In the genomic region with DNA sequence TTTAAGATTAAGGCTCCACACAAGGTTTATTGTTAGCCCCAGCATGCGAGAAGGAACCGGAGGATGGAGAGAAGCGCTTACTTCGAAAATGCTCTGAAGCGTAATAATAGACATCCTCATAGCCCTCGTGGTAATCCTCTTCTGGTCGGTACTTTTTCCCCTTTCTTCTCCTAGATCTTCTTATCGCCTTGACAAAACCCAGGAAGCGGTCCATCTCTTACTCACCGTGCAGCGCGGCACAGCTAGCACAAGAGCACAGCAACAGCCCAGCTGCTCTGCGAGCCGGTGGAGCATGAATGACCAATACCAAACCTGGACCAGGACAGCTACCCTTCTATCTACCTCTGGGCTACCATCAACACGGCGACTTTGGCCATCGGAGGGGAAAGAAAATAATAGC, we compare ENCODE assay signal across 14 cellular contexts.
DNase-seq lines count a peak whose midpoint lies in the region; ATAC-seq and TF ChIP-seq lines count a peak whose summit lies in the region.
"Had no signal": no experiment of that assay in that cellular context is flagged by ENCODE, and none has a peak within 500 bp of the region (broad histone marks: within the 10 kb centered on the region; RNA-seq: fewer than 3 reads in every experiment).

No MANE protein-coding gene starts in this region.

- H3K14ac ChIP-seq in neuronal stem cell (ENCODE audit: low read length), result no peak overlapping the region

- no peak overlapping the region for H3K4ac ChIP-seq in neuronal stem cell (ENCODE audit: low read length)

- ATAC-seq in upper lobe of right lung (no peak), GM21381 (IDR thresholded peaks at IDR 0.05; ENCODE audit: unreplicated experiment) (no peak)
- ATAC-seq: mucosa of descending colon, PC-3 had no signal

- no peak overlapping the region for H2BK120ac ChIP-seq in neuronal stem cell (ENCODE audit: low read depth, low read length)

- intact Hi-C loops in upper lobe of right lung (cut with DNase I), result no loop called here
- intact Hi-C loops in uterus (cut with DNase I; ENCODE audit: low total_unique reads), result no loop called here

- H3K23ac ChIP-seq in neuronal stem cell (ENCODE audit: low read depth, low read length, poor library complexity), result no peak overlapping the region

- H2BK15ac ChIP-seq in neuronal stem cell (ENCODE audit: low read length), result no peak overlapping the region

- H3K36me3 ChIP-seq in HUES6 (ENCODE audit: control insufficient read depth, insufficient read depth, low read length) (no peaks in the 10 kb centered on the region), ectodermal cell (ENCODE audit: control insufficient read depth, insufficient read depth, low read length) (no peaks in the 10 kb centered on the region), neuronal stem cell (replicated peaks in 1 of 2; ENCODE audit: control insufficient read depth in 2 of 2, insufficient read depth in 2 of 2, low read length in 2 of 2) (no peaks in the 10 kb centered on the region), upper lobe of right lung (no peaks in the 10 kb centered on the region), uterus (no peaks in the 10 kb centered on the region)

- H3K9me3 ChIP-seq in HUES6 (ENCODE audit: control insufficient read depth, insufficient read depth, low read depth, low read length), result no peaks in the 10 kb centered on the region
- no peaks in the 10 kb centered on the region for H3K9me3 ChIP-seq in ectodermal cell (ENCODE audit: control insufficient read depth, low read length)
- no peaks in the 10 kb centered on the region for H3K9me3 ChIP-seq in neuronal stem cell (replicated peaks in 1 of 2; ENCODE audit: control insufficient read depth in 2 of 2, insufficient read depth in 1 of 2, low read depth in 1 of 2, low read length in 2 of 2)
- no peaks in the 10 kb centered on the region for H3K9me3 ChIP-seq in upper lobe of right lung
- no peaks in the 10 kb centered on the region for H3K9me3 ChIP-seq in uterus
- H3K9me3 ChIP-seq: mucosa of descending colon had no signal

- H3K9ac ChIP-seq in HUES6 (ENCODE audit: low read length) (no peak overlapping the region), neuronal stem cell (ENCODE audit: low read depth, low read length, poor library complexity) (no peak overlapping the region)

- no peak for TF ChIP-seq POLR2A in uterus (IDR thresholded peaks at IDR 0.05)

- H3K4me1 ChIP-seq in HUES6 (ENCODE audit: control insufficient read depth, insufficient read depth, low read length), result peaks cover 29% of the 10 kb centered on the region
- peaks cover 5% of the 10 kb centered on the region for H3K4me1 ChIP-seq in ectodermal cell (ENCODE audit: control insufficient read depth, insufficient read depth, low read length)
- peaks cover 9% of the 10 kb centered on the region in 2 donors for H3K4me1 ChIP-seq in neuronal stem cell (ENCODE audit: control insufficient read depth in 2 of 2, insufficient read depth in 1 of 2, low read depth in 1 of 2, low read length in 2 of 2)
- H3K4me1 ChIP-seq in upper lobe of right lung, result no peaks in the 10 kb centered on the region
- H3K4me1 ChIP-seq in uterus, result no peaks in the 10 kb centered on the region

- H3K79me1 ChIP-seq in neuronal stem cell (ENCODE audit: low read depth, low read length), result no peaks in the 10 kb centered on the region

- H2AFZ ChIP-seq in neuronal stem cell (ENCODE audit: low read length), result peak overlapping the region; percentile 85

- no peak overlapping the region for H3K27ac ChIP-seq in HUES6 (ENCODE audit: low read depth, low read length)
- no peak overlapping the region for H3K27ac ChIP-seq in ectodermal cell (ENCODE audit: insufficient read depth, low read depth, low read length, poor library complexity, severe bottlenecking)
- H3K27ac ChIP-seq in neuronal stem cell (replicated peaks; ENCODE audit: low read length), result peak overlapping the region; percentile 18
- no peak overlapping the region for H3K27ac ChIP-seq in upper lobe of right lung
- no peak overlapping the region for H3K27ac ChIP-seq in uterus

- H3K4me3 ChIP-seq in HUES6 (ENCODE audit: low read depth, low read length) (peak overlapping the region; percentile 17; the same call in 1 of the 2 replicates), ectodermal cell (ENCODE audit: insufficient read depth, low read depth, low read length) (peak overlapping the region; percentile 8), neuronal stem cell (ENCODE audit: low read length in 2 of 2) (peak overlapping the region in 1 of 2 donors; percentile 45), upper lobe of right lung (no peak overlapping the region), uterus (no peak overlapping the region)
- H3K4me3 ChIP-seq: mucosa of descending colon had no signal

- TF ChIP-seq CTCF in upper lobe of right lung (IDR thresholded peaks at IDR 0.05), result no peak
- TF ChIP-seq CTCF in uterus (IDR thresholded peaks at IDR 0.05), result no peak

- no peak overlapping the region for H3K18ac ChIP-seq in neuronal stem cell (ENCODE audit: low read length)

- H4K8ac ChIP-seq in neuronal stem cell (ENCODE audit: low read depth, low read length), result no peak overlapping the region

- peaks cover 22% of the 10 kb centered on the region for H3K27me3 ChIP-seq in HUES6 (ENCODE audit: control insufficient read depth, insufficient read depth, low read length)
- no peaks in the 10 kb centered on the region for H3K27me3 ChIP-seq in ectodermal cell (ENCODE audit: control insufficient read depth, insufficient read depth, low read length, poor library complexity, severe bottlenecking)
- no peaks in the 10 kb centered on the region for H3K27me3 ChIP-seq in neuronal stem cell (ENCODE audit: control insufficient read depth in 3 of 3, insufficient read depth in 3 of 3, low read depth in 1 of 3, low read length in 3 of 3)
- H3K27me3 ChIP-seq in upper lobe of right lung, result peaks cover 3% of the 10 kb centered on the region
- no peaks in the 10 kb centered on the region for H3K27me3 ChIP-seq in uterus

- peak; percentile 60 for DNase-seq in NCI-H510A treated with DMSO at 0.1 percent for 48 hours (lab: John Stamatoyannopoulos, UW)
- peak; percentile 32 for DNase-seq in neuronal stem cell (ENCODE audit: low spot score)
- no peak for DNase-seq in activated effector memory CD4-positive, alpha-beta T cell treated with anti-CD3 and anti-CD28 coated beads, Interleukin-2, amount 50 U/mL, for 16 hours
- DNase-seq in upper lobe of right lung, result no peak
- no peak for DNase-seq in uterus
- DNase-seq: activated CD4-positive, alpha-beta T cell treated with anti-CD3 and anti-CD28 coated beads, Interleukin-2, amount 50 U/mL, for 1 hour; CD8-positive, alpha-beta memory T cell; hippocampal formation; mucosa of descending colon; PC-3; T-helper 2 cell had no signal

- WGBS in ectodermal cell, 2 experiments, result 44 to 51% methylated on average over 17 of the region's 17 CpGs
- WGBS in neuronal stem cell (ENCODE audit: extremely low coverage in 2 of 2, insufficient read length in 2 of 2, insufficient replicate concordance in 1 of 2), 2 donors, result no CpG with 5 or more reads among the region's 17 CpGs

- H3K4me2 ChIP-seq in neuronal stem cell (ENCODE audit: insufficient read depth, low read length, poor library complexity, severe bottlenecking), result peak overlapping the region; percentile 45

- no peak overlapping the region for H2BK12ac ChIP-seq in neuronal stem cell (ENCODE audit: low read length)

- H2AK5ac ChIP-seq in neuronal stem cell (ENCODE audit: low read depth, low read length), result no peak overlapping the region

- H2BK5ac ChIP-seq in neuronal stem cell (ENCODE audit: low read length), result no peak overlapping the region

- no peak overlapping the region for H4K91ac ChIP-seq in neuronal stem cell (ENCODE audit: low read depth, low read length, poor library complexity)

Comparison
In these comparisons a context has a peak if more than half of its experiments do, and no peak if none do; other contexts are left out.
1. H3K4me3 ChIP-seq: peak in HUES6 (single experiment) and ectodermal cell (single experiment); none in upper lobe of right lung (single experiment) and uterus (0 of 2).
2. DNase-seq: peak in NCI-H510A treated with DMSO at 0.1 percent for 48 hours (single experiment) and neuronal stem cell (single experiment); none in activated effector memory CD4-positive, alpha-beta T cell treated with anti-CD3 and anti-CD28 coated beads, Interleukin-2, amount 50 U/mL, for 16 hours (single experiment), upper lobe of right lung (single experiment) and uterus (0 of 2).